In genomic region chr18:48902023-48902855, GRCh38 we compare ENCODE assay signal across 8 cellular contexts. TPM values are rescaled to one million over a fixed set of nuclear protein-coding genes. Genes with fewer than 3 reads are reported as not detected.
DNase-seq lines count a peak whose midpoint lies in the region; ATAC-seq lines count a peak whose summit lies in the region.

No MANE protein-coding gene starts in this region.

- DNase-seq in HCEC 1CT (peak; percentile 73), NCI-H748 (lab: John Stamatoyannopoulos, UW; ENCODE audit: unreplicated experiment) (peak; percentile 93), epidermal melanocyte (ENCODE audit: insufficient read length, low spot score) (peak; percentile 71), myocyte (ENCODE audit: low read depth) (peak; percentile 86), NCI-H524 treated with DMSO at 0.1 percent for 48 hours (lab: John Stamatoyannopoulos, UW) (no peak)
- DNase-seq in activated CD4-positive, alpha-beta T cell treated with anti-CD3 and anti-CD28 coated beads for 48 hours = no peak

- ATAC-seq in GM19397 (IDR thresholded peaks at IDR 0.05; ENCODE audit: unreplicated experiment) = no peak
- no peak for ATAC-seq in GM18867 (IDR thresholded peaks at IDR 0.05; ENCODE audit: unreplicated experiment)

RNA-seq across cellular contexts. Expression of gene SMAD7, which starts 48.5 kb away (rescaled TPM):
- 2.7 and 3.0 TPM in 2 replicates for total RNA-seq in myocyte
- 24.2 TPM for polyA plus RNA-seq in myocyte (2012)

Comparison
In these comparisons a context has a peak if more than half of its experiments do, and no peak if none do; other contexts are left out.
1. DNase-seq: peak in HCEC 1CT (single experiment), NCI-H748 (single experiment), epidermal melanocyte (single experiment) and myocyte (single experiment); none in NCI-H524 treated with DMSO at 0.1 percent for 48 hours (single experiment) and activated CD4-positive, alpha-beta T cell treated with anti-CD3 and anti-CD28 coated beads for 48 hours (single experiment).